Comparison of ENCODE assay signal across 9 cellular contexts in genomic region chr4:109795059-109795458, GRCh38. TPM values are rescaled to one million over a fixed set of nuclear protein-coding genes. Genes with fewer than 3 reads are reported as not detected.
"Had no signal": no experiment of that assay in that cellular context is flagged by ENCODE, and none has a peak within 500 bp of the region (broad histone marks: within the 10 kb centered on the region; RNA-seq: fewer than 3 reads in every experiment).

No MANE protein-coding gene starts in this region.

- DNase-seq: GDM1, GF-D8 had no signal

- FAIRE-seq: G401.6, GM12878, GM12891, GM12892, GM18507, GM19239 had no signal

- H3K4me3 ChIP-seq: GM12878 had no signal

- ATAC-seq: GM12878 had no signal

RNA-seq across cellular contexts. Expression of gene CFI, which starts 6.7 kb away (rescaled TPM):
- total RNA-seq: G401 had no signal

RNA-seq across cellular contexts. Expression of gene RRH, which starts 32.7 kb away (rescaled TPM):
- total RNA-seq: G401, GM12878 had no signal

RNA-seq across cellular contexts. Expression of gene LRIT3, which starts 52.8 kb away (rescaled TPM):
- total RNA-seq: G401, GM12878 had no signal
